9 cellular contexts compared by ENCODE assay signal in the genomic region with DNA sequence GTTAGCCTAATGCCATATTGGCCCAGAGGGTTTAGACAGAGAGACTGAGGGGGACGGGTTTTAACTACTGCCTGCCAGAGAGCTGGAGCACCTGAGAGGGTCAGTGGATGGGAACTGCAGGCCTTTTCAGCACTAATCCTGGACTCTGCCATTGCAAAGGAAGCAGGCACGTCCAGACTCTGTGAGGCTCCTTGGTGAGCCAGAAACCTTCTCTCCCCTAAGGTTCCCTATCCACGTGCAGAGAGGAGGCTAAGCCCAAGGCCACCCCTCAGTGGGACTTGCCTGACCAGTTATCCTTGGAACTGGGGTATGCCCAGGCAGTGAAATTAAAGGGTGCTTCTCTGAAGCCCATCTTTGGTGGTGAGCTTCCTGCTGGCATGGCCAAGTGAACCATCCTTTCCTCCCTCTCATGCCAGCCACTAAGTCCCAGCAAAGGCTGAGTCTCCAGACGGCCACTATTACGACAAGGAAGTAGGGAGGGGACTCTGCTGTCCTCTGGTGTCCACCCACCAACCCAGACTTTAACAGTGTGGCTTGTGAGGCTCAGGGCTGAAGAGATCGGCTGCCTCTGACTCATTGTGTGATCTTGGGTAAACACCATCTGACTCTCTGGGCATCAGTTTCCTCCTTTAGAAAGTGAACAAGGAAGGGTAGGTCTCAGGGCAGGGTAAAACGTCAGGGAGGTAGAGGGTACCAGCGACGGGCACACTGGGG. TPM values are rescaled to one million over a fixed set of nuclear protein-coding genes. Genes with fewer than 3 reads are reported as not detected.
A peak's percentile ranks its signal among the peaks of the same experiment; 100 is the strongest.
DNase-seq lines count a peak whose midpoint lies in the region; ATAC-seq and TF ChIP-seq lines count a peak whose summit lies in the region.
"Had no signal": no experiment of that assay in that cellular context is flagged by ENCODE, and none has a peak within 500 bp of the region (broad histone marks: within the 10 kb centered on the region; RNA-seq: fewer than 3 reads in every experiment).

No MANE protein-coding gene starts in this region.

- WGBS in SK-N-SH (ENCODE audit: low lambda C conversion rate): 66% methylated on average over 9 of the region's 9 CpGs
- WGBS in spleen, 5 donors: 61 to 71% (median 64%) methylated on average over 8 to 9 of the region's 9 CpGs

- peak; percentile 54 for TF ChIP-seq CTCF in SK-N-SH (IDR thresholded peaks at IDR 0.05)
- no peak for TF ChIP-seq CTCF in spleen (IDR thresholded peaks at IDR 0.05 in 8 of 11, conservative IDR thresholded peaks at IDR 0.05 in 3 of 11)

- CTCF ChIA-PET in SK-N-SH (lab: Yijun Ruan, JAX): interaction anchor here (0.9 to 2.8 kb wide), 7 partner anchors 8 to 329 kb away, joined by 3 to 12 read pairs (median 7); no protein-coding TSS in a partner anchor

- H3K4me1 ChIP-seq in SK-N-SH (ENCODE audit: control insufficient read depth in 1 of 2, insufficient read depth in 2 of 2, low read depth in 1 of 2, low read length in 1 of 2) (peaks cover 14 to 29% of the 10 kb centered on the region in 2 experiments; a peak in 3 of 4 replicates), spleen (peaks cover 0 to 17% (median 12%) of the 10 kb centered on the region in 6 donors)

- H4K20me1 ChIP-seq in SK-N-SH (ENCODE audit: insufficient read depth): no peaks in the 10 kb centered on the region

- H3K9ac ChIP-seq in SK-N-SH: peak overlapping the region; percentile 17; the same call in 1 of the 2 replicates

- H2AFZ ChIP-seq in SK-N-SH (ENCODE audit: low read depth): 0 out of 2 replicates have a peak overlapping the region, but pooled peaks have one; percentile 70

- peak; percentile 81 for DNase-seq in HCEC 1CT
- DNase-seq in SK-N-SH: no peak
- DNase-seq in glomerular visceral epithelial cell (ENCODE audit: extremely low spot score): peak; percentile 79
- DNase-seq in spleen: peak; percentile 21
- DNase-seq in anterior cingulate cortex (lab: John Stamatoyannopoulos, UW): no peak
- DNase-seq in NCI-H748 treated with DMSO at 0.1 percent for 48 hours (lab: John Stamatoyannopoulos, UW): no peak
- DNase-seq in T-helper 17 cell: no peak
- DNase-seq in NCI-H524 treated with DMSO at 0.1 percent for 48 hours (lab: John Stamatoyannopoulos, UW): no peak

- H3K27me3 Mint-ChIP-seq in T-helper 17 cell: peaks cover 69% of the 10 kb centered on the region

- TF ChIP-seq RAD21 in SK-N-SH (IDR thresholded peaks at IDR 0.05; ENCODE audit: low read length): no peak

- H3K27me3 ChIP-seq in SK-N-SH (ENCODE audit: insufficient read depth) (no peaks in the 10 kb centered on the region), spleen (replicated peaks in 1 of 7) (peaks cover 3 to 93% (median 34%) of the 10 kb centered on the region in 7 donors)

- no peaks in the 10 kb centered on the region for H3K9me2 ChIP-seq in SK-N-SH

- peak overlapping the region; percentile 95 for H3K4me2 ChIP-seq in SK-N-SH

- H3K4me3 ChIP-seq in SK-N-SH (ENCODE audit: low read depth in 2 of 2, low read length in 1 of 2) (no peak overlapping the region), spleen (no peak overlapping the region)

- H3F3A ChIP-seq in SK-N-SH (replicated peaks; ENCODE audit: insufficient read depth): peaks cover 11% of the 10 kb centered on the region

- H3K4me1 Mint-ChIP-seq in T-helper 17 cell: peaks cover 2% of the 10 kb centered on the region

- no peak for ATAC-seq in T-helper 17 cell

- intact Hi-C loops in spleen (cut with DNase I; ENCODE audit: low total_unique reads): no loop called here

- H3K36me3 Mint-ChIP-seq in T-helper 17 cell (ENCODE audit: low read depth): peaks cover 5% of the 10 kb centered on the region

- peak overlapping the region; percentile 56 to 87 for H3K27ac ChIP-seq in SK-N-SH (ENCODE audit: low read depth in 2 of 2, low read length in 1 of 2)
- no peak overlapping the region for H3K27ac ChIP-seq in spleen

- peaks cover 0 to under 1% of the 10 kb centered on the region in 2 experiments for H3K36me3 ChIP-seq in SK-N-SH (replicated peaks in 1 of 2; ENCODE audit: control insufficient read depth in 1 of 2, insufficient read depth in 2 of 2, low read length in 1 of 2)
- H3K36me3 ChIP-seq in spleen: no peaks in the 10 kb centered on the region

- no peak for TF ChIP-seq EP300 in SK-N-SH (IDR thresholded peaks at IDR 0.05; ENCODE audit: borderline replicate concordance in 1 of 2, low read depth in 1 of 2, low read length in 1 of 2)

- H3K4me3 Mint-ChIP-seq in T-helper 17 cell: no peak overlapping the region

- no peaks in the 10 kb centered on the region for H3K9me3 ChIP-seq in SK-N-SH
- H3K9me3 ChIP-seq in spleen: no peaks in the 10 kb centered on the region
- no peaks in the 10 kb centered on the region for H3K9me3 ChIP-seq in T-helper 17 cell (ENCODE audit: control insufficient read depth, low read length, poor library complexity, severe bottlenecking)

- no peak overlapping the region for H3K27ac Mint-ChIP-seq in T-helper 17 cell

- no peak for TF ChIP-seq POLR2A in spleen (IDR thresholded peaks at IDR 0.05)

- POLR2A ChIA-PET in SK-N-SH (lab: Yijun Ruan, JAX): no interaction called here

- H3K79me2 ChIP-seq in SK-N-SH (ENCODE audit: insufficient read depth): peaks cover 42% of the 10 kb centered on the region

TF ChIP-seq in SK-N-SH, 30 proteins besides CTCF, POLR2A, EP300 and RAD21:
- TF ChIP-seq FOSL2 (IDR thresholded peaks at IDR 0.05; ENCODE audit: borderline replicate concordance, low read depth) (peak; percentile 55; the same call in 1 of the 2 replicates), EZH2phosphoT487 (IDR thresholded peaks at IDR 0.05; ENCODE audit: borderline replicate concordance, low read depth) (no peak), JUND (IDR thresholded peaks at IDR 0.05) (peak; percentile 22; the same call in 1 of the 2 replicates)

RNA-seq across cellular contexts. Expression of a gene that starts 3.9 kb away (rescaled TPM):
- polyA plus RNA-seq in SK-N-SH (2012; rRNA removed) (84.8 and 93.6 TPM in 2 replicates), spleen (1 to 10 TPM in 1 of 3 donors, under 1 TPM in 2; 0.09 to 1.4 (median 0.26) TPM)
- 37.4 and 44.7 TPM in 2 replicates for polyA plus RNA-seq in SK-N-SH (2012; cell fraction: cytosol; rRNA removed)
- polyA plus RNA-seq in SK-N-SH (2012; cell fraction: nucleus; rRNA removed): 348 and 369 TPM in 2 replicates
- total RNA-seq in spleen (1 to 10 TPM in 1 of 7 donors, under 1 TPM in 3, not detected in 3; 0.29 to 1.4 (median 0.52) TPM), T-helper 17 cell (not detected)
- total RNA-seq: pulmonary artery endothelial cell had no signal

Comparison
In these comparisons a context has a peak if more than half of its experiments do, and no peak if none do; other contexts are left out.
1. DNase-seq: peak in HCEC 1CT (single experiment), glomerular visceral epithelial cell (single experiment) and spleen (single experiment); none in SK-N-SH (single experiment), anterior cingulate cortex (0 of 58), NCI-H748 treated with DMSO at 0.1 percent for 48 hours (single experiment), T-helper 17 cell (0 of 3) and NCI-H524 treated with DMSO at 0.1 percent for 48 hours (single experiment).
2. H3K27ac ChIP-seq: peak in SK-N-SH (2 of 2); none in spleen (0 of 8).